Comparison of ENCODE assay signal across 1 cellular context in genomic region chr6:36755435-36756348, GRCh38.
A peak's percentile ranks its signal among the peaks of the same experiment; 100 is the strongest.
TF ChIP-seq lines count a peak whose summit lies in the region.

No MANE protein-coding gene starts in this region.

TF ChIP-seq in K562, 482 proteins besides CTCF, POLR2A, EP300 and RAD21 (continued from another document):
- TF ChIP-seq DEAF1 (CRISPR knock-in tag; IDR thresholded peaks at IDR 0.05) (no peak), DDX20 (tag; IDR thresholded peaks at IDR 0.05; ENCODE audit: low read depth) (no peak), CHCHD3 (CRISPR knock-in tag; IDR thresholded peaks at IDR 0.05) (no peak), DPF2 (IDR thresholded peaks at IDR 0.05) (peak; percentile 42; the same call in 1 of the 2 replicates), CHAMP1 (IDR thresholded peaks at IDR 0.05) (no peak), FOXP1 (CRISPR knock-in tag; IDR thresholded peaks at IDR 0.05) (no peak), NCOR1 (IDR thresholded peaks at IDR 0.05) (no peak), ZNF212 (CRISPR knock-in tag; IDR thresholded peaks at IDR 0.05) (no peak), ZFP36 (IDR thresholded peaks at IDR 0.05; ENCODE audit: low read depth, low read length, partially characterized antibody) (peak; percentile 46), HOXB6 (CRISPR knock-in tag; IDR thresholded peaks at IDR 0.05; ENCODE audit: borderline replicate concordance) (no peak), SRSF9 (IDR thresholded peaks at IDR 0.05; ENCODE audit: borderline replicate concordance, low read depth, low read length) (no peak), KDM2B (CRISPR knock-in tag; IDR thresholded peaks at IDR 0.05) (no peak), ZNF134 (CRISPR knock-in tag; conservative IDR thresholded peaks at IDR 0.05) (peak; percentile 67; the same call in 1 of the 2 replicates), TBP (optimal IDR thresholded peaks at IDR 0.05; ENCODE audit: low read depth, low read length) (no peak), IRF9 (tag; IDR thresholded peaks at IDR 0.05) (no peak), CBX5 (IDR thresholded peaks at IDR 0.05; ENCODE audit: borderline replicate concordance, low read depth) (no peak), ETV6 (IDR thresholded peaks at IDR 0.05; ENCODE audit: borderline replicate concordance in 1 of 2, low read depth in 2 of 2, low read length in 1 of 2) (peak; percentile 56 to 76), ETV6 (CRISPR knock-in tag; IDR thresholded peaks at IDR 0.05; ENCODE audit: borderline replicate concordance) (no peak), RCOR1 (IDR thresholded peaks at IDR 0.05; ENCODE audit: borderline replicate concordance in 1 of 2, low read depth in 2 of 2, low read length in 2 of 2) (0 out of 4 replicates have a peak, but pooled peaks of 1 of the 2 experiments have one; percentile 9), ZNF695 (CRISPR knock-in tag; IDR thresholded peaks at IDR 0.05) (no peak), ZNF511 (CRISPR knock-in tag; IDR thresholded peaks at IDR 0.05) (no peak), HCFC1 (IDR thresholded peaks at IDR 0.05; ENCODE audit: low read depth, low read length) (no peak), PRMT5 (CRISPR knock-in tag; IDR thresholded peaks at IDR 0.05) (no peak), ZFX (CRISPR knock-in tag; IDR thresholded peaks at IDR 0.05) (no peak), ETV5 (CRISPR knock-in tag; IDR thresholded peaks at IDR 0.05; ENCODE audit: low read depth) (0 out of 2 replicates have a peak, but pooled peaks have one; percentile 11), TEAD1 (CRISPR knock-in tag; IDR thresholded peaks at IDR 0.05) (no peak), YBX1 (IDR thresholded peaks at IDR 0.05) (no peak)
